In genomic region chr10:103852856-103853255, GRCh38 we compare ENCODE assay signal across 14 cellular contexts. TPM values are rescaled to one million over a fixed set of nuclear protein-coding genes. Genes with fewer than 3 reads are reported as not detected.
A peak's percentile ranks its signal among the peaks of the same experiment; 100 is the strongest.
DNase-seq lines count a peak whose midpoint lies in the region; ATAC-seq and TF ChIP-seq lines count a peak whose summit lies in the region.
"Had no signal": no experiment of that assay in that cellular context is flagged by ENCODE, and none has a peak within 500 bp of the region (broad histone marks: within the 10 kb centered on the region; RNA-seq: fewer than 3 reads in every experiment).

No MANE protein-coding gene starts in this region.

- no peak overlapping the region for H3K4me2 ChIP-seq in MM.1S (ENCODE audit: low read depth, low read length)

- no peaks in the 10 kb centered on the region for H4K20me1 ChIP-seq in MM.1S (ENCODE audit: insufficient read depth, low read length)

- H2AFZ ChIP-seq in MM.1S (ENCODE audit: low read length) = no peak overlapping the region

- intact Hi-C loops in heart right ventricle (cut with DNase I) = loop anchor here in 7 of 10 donors (5.0 to 10.0 kb wide), 6 partner anchors 41 to 258 kb away; no protein-coding TSS in a partner anchor
- intact Hi-C loops in sciatic nerve (cut with DNase I) = loop anchor here (10.0 kb wide), 1 partner anchor 238 kb away; no protein-coding TSS in a partner anchor
- intact Hi-C loops in mucosa of descending colon (cut with DNase I, micrococcal nuclease) = no loop called here

- 32 to 53% methylated on average over 7 of the region's 7 CpGs for WGBS in heart right ventricle, 2 donors

- no peaks in the 10 kb centered on the region for H3K9me3 ChIP-seq in heart right ventricle
- H3K9me3 ChIP-seq in mucosa of descending colon = no peaks in the 10 kb centered on the region
- H3K9me3 ChIP-seq in MM.1S (replicated peaks; ENCODE audit: insufficient read depth, low read length) = no peaks in the 10 kb centered on the region

- H3K27me3 ChIP-seq in heart right ventricle (peaks cover 0 to 24% (median 0%) of the 10 kb centered on the region in 7 donors), MM.1S (replicated peaks; ENCODE audit: insufficient read depth, low read length) (peaks cover 14% of the 10 kb centered on the region)

- TF ChIP-seq CTCF in heart right ventricle (IDR thresholded peaks at IDR 0.05) (no peak), mucosa of descending colon (IDR thresholded peaks at IDR 0.05) (no peak), MM.1S (IDR thresholded peaks at IDR 0.05; ENCODE audit: low read length) (no peak)

- H3K4me3 ChIP-seq in heart right ventricle = peak overlapping the region in 5 of 10 donors; percentile 72 to 94 (median 86)
- no peak overlapping the region for H3K4me3 ChIP-seq in mucosa of descending colon
- no peak overlapping the region for H3K4me3 ChIP-seq in MM.1S (ENCODE audit: low read length)

- H3F3A ChIP-seq in MM.1S (ENCODE audit: insufficient read depth, low read length) = no peaks in the 10 kb centered on the region

- H3K9me2 ChIP-seq in MM.1S (replicated peaks; ENCODE audit: insufficient read depth, low read length) = no peaks in the 10 kb centered on the region

- H3K79me2 ChIP-seq in MM.1S (ENCODE audit: low read length) = no peaks in the 10 kb centered on the region

- no peak overlapping the region for H3K9ac ChIP-seq in MM.1S (ENCODE audit: low read length)

- ATAC-seq in heart right ventricle (peak in 4 of 8 donors; percentile 5 to 18 (median 15)), sciatic nerve (peak; percentile 3), HG02623 (IDR thresholded peaks at IDR 0.05; ENCODE audit: unreplicated experiment) (no peak), mucosa of descending colon (no peak)

- H3K4me1 ChIP-seq in heart right ventricle (peaks cover 30 to 81% (median 69%) of the 10 kb centered on the region in 9 donors), mucosa of descending colon (ENCODE audit: low read depth) (peaks cover 42% of the 10 kb centered on the region), MM.1S (ENCODE audit: low read length) (no peaks in the 10 kb centered on the region)

- DNase-seq in CD1c-positive myeloid dendritic cell (ENCODE audit: extremely low spot score) (peak; percentile 44), amniotic epithelial cell (ENCODE audit: low read depth) (peak; percentile 67), heart right ventricle (peak in 1 of 2 donors; percentile 58), sciatic nerve (ENCODE audit: low spot score) (no peak), mucosa of descending colon (no peak), MM.1S (no peak)
- DNase-seq in activated CD8-positive, alpha-beta memory T cell treated with anti-CD3 and anti-CD28 coated beads, Interleukin-2, amount 50 U/mL, for 48 hours = no peak
- DNase-seq: activated CD4-positive, alpha-beta memory T cell treated with anti-CD3 and anti-CD28 coated beads for 36 hours; activated naive CD4-positive, alpha-beta T cell treated with anti-CD3 and anti-CD28 coated beads, Interleukin-2, amount 10 ng/mL, durations not matched to agents 7 days and 5 days; GDM1; NCI-H1436; small intestine had no signal

- H3K36me3 ChIP-seq in heart right ventricle (no peaks in the 10 kb centered on the region), mucosa of descending colon (ENCODE audit: low read depth) (no peaks in the 10 kb centered on the region), MM.1S (replicated peaks; ENCODE audit: insufficient read depth, low read length) (no peaks in the 10 kb centered on the region)

- H3K27ac ChIP-seq in heart right ventricle (peak overlapping the region; percentile 52 to 91 (median 84)), MM.1S (ENCODE audit: low read length) (no peak overlapping the region)
- H3K27ac ChIP-seq: C4-2B had no signal

RNA-seq across cellular contexts. Expression of gene SH3PXD2A, which starts 2.5 kb away (rescaled TPM):
- total RNA-seq in heart right ventricle (10 to 100 TPM; 30.6 to 44.9 (median 36.0) TPM), sciatic nerve (166 TPM), mucosa of descending colon (10 to 100 TPM; 46.1 to 91.4 (median 60.6) TPM)
- polyA plus RNA-seq in heart right ventricle = 10 to 100 TPM in 1 of 2 donors, 1 to 10 TPM in 1; 6.9 to 14.2 TPM

Comparison
In these comparisons a context has a peak if more than half of its experiments do, and no peak if none do; other contexts are left out.
1. DNase-seq: peak in CD1c-positive myeloid dendritic cell (single experiment) and amniotic epithelial cell (single experiment); none in sciatic nerve (single experiment), mucosa of descending colon (0 of 3), MM.1S (single experiment) and activated CD8-positive, alpha-beta memory T cell treated with anti-CD3 and anti-CD28 coated beads, Interleukin-2, amount 50 U/mL, for 48 hours (single experiment).
2. intact Hi-C loops: an anchor here in heart right ventricle (5.0 to 10.0 kb wide) and sciatic nerve (10.0 kb wide); none called in mucosa of descending colon.